ENCODE assay signal across 23 cellular contexts in the genomic region with DNA sequence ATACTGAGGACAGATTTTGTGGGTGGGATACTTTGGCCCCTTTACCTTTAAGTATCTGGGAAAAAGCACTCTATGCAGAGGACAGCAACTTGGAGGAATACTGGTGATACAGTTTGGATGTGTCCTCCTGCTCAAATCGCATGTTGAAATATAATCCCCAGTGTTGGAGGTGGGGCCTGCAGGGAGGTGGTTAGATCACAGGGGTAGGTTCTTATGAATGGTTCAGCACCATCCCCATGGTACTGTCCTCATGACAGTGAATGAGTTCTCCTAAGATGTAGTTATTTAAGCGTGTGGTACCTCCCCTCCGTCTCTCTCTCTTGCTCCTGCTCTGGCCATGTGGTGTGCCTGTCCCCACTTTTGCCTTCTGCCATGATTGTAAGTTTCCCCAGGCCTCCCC. TPM values are rescaled to one million over a fixed set of nuclear protein-coding genes. Genes with fewer than 3 reads are reported as not detected.
"Had no signal": no experiment of that assay in that cellular context is flagged by ENCODE, and none has a peak within 500 bp of the region (broad histone marks: within the 10 kb centered on the region; RNA-seq: fewer than 3 reads in every experiment).

No MANE protein-coding gene starts in this region.

- FAIRE-seq: astrocyte, kidney had no signal

- H3K4me3 ChIP-seq: heart left ventricle, sigmoid colon, uterus had no signal

- H3K27me3 ChIP-seq: brain microvascular endothelial cell, heart left ventricle, neutrophil, sigmoid colon, uterus had no signal

- H3K4me1 ChIP-seq: uterus had no signal

- H3K36me3 ChIP-seq: brain microvascular endothelial cell, neutrophil, sigmoid colon, uterus had no signal

- DNase-seq: activated CD4-positive, alpha-beta T cell treated with anti-CD3 and anti-CD28 coated beads, Interleukin-2, amount 50 U/mL, for 1 hour; activated CD8-positive, alpha-beta T cell treated with anti-CD3 and anti-CD28 coated beads for 36 hours; activated gamma-delta T cell treated with Interleukin-2 at 50 U/mL for 16 hours; activated naive CD4-positive, alpha-beta T cell treated with anti-CD3 and anti-CD28 coated beads, Interleukin-2, amount 50 U/mL, for 16 hours; activated T-cell treated with anti-CD3 and anti-CD28 coated beads, Interleukin-2, amount 50 U/mL, for 4 hours; amniotic stem cell; brain microvascular endothelial cell; caudate nucleus; endodermal cell; foreskin fibroblast; heart left ventricle; hypothalamus; immature natural killer cell; kidney; sigmoid colon; small intestine; stimulated activated CD4-positive, alpha-beta T cell treated with anti-CD3 and anti-CD28 coated beads, Interleukin-4, amount 100 ng/mL, for 24 hours; T-helper 2 cell; uterus had no signal

- H3K27ac ChIP-seq: brain microvascular endothelial cell, neutrophil, sigmoid colon, uterus had no signal

- ATAC-seq: WTC11 had no signal

- H3K9me3 ChIP-seq: heart left ventricle, neutrophil, sigmoid colon, uterus had no signal

RNA-seq across cellular contexts. Expression of a gene that starts 24.6 kb away (rescaled TPM):
- total RNA-seq: osteocyte had no signal
